In genomic region chr16:4467916-4468315, GRCh38 we compare ENCODE assay signal across 31 cellular contexts.
"Had no signal": no experiment of that assay in that cellular context is flagged by ENCODE, and none has a peak within 500 bp of the region (broad histone marks: within the 10 kb centered on the region; RNA-seq: fewer than 3 reads in every experiment).

No MANE protein-coding gene starts in this region.

- H3K27me3 ChIP-seq: ascending aorta, breast epithelium, cardiac muscle cell, colonic mucosa, dorsolateral prefrontal cortex had no signal

- H3K9me3 ChIP-seq: ascending aorta, breast epithelium, colonic mucosa had no signal

- ATAC-seq: activated CD4-positive, alpha-beta T cell treated with anti-CD3 and anti-CD28 coated beads for 36 hours; activated CD8-positive, alpha-beta T cell treated with anti-CD3 and anti-CD28 coated beads, Interleukin-2, amount 10 ng/mL, durations not matched to agents 7 days and 5 days; activated naive CD4-positive, alpha-beta T cell treated with anti-CD3 and anti-CD28 coated beads, Interleukin-2, amount 50 U/mL, for 72 hours; activated T-cell treated with anti-CD3 and anti-CD28 coated beads, Interleukin-2, amount 50 U/mL, for 72 hours; esophagus mucosa had no signal

- H3K27me3 Mint-ChIP-seq: activated CD4-positive, alpha-beta memory T cell treated with anti-CD3 and anti-CD28 coated beads for 36 hours; activated CD4-positive, alpha-beta T cell treated with anti-CD3 and anti-CD28 coated beads for 36 hours; activated CD4-positive, alpha-beta T cell treated with anti-CD3 and anti-CD28 coated beads, Interleukin-2, amount 10 ng/mL, durations not matched to agents 24 days and 14 days; activated naive CD4-positive, alpha-beta T cell treated with anti-CD3 and anti-CD28 coated beads, Interleukin-2, amount 10 ng/mL, durations not matched to agents 7 days and 5 days; activated naive CD8-positive, alpha-beta T cell treated with anti-CD3 and anti-CD28 coated beads, Interleukin-2, amount 10 ng/mL, durations not matched to agents 7 days and 5 days; activated T-cell treated with anti-CD3 and anti-CD28 coated beads, Interleukin-2, amount 50 U/mL, for 24 hours; brain; dendritic cell treated with granulocyte-macrophage colony-stimulating factor and Interleukin-4, amounts not matched to agents 40 ng/mL and 50 ng/mL, for 4 days had no signal

- H3K27ac ChIP-seq: ascending aorta, breast epithelium, cardiac muscle cell, colonic mucosa, dorsolateral prefrontal cortex had no signal

- H3K4me1 Mint-ChIP-seq: endodermal cell had no signal

- H3K4me1 ChIP-seq: ascending aorta, breast epithelium, colonic mucosa had no signal

- H3K4me3 Mint-ChIP-seq: activated CD4-positive, alpha-beta memory T cell treated with anti-CD3 and anti-CD28 coated beads for 36 hours; activated CD4-positive, alpha-beta T cell treated with anti-CD3 and anti-CD28 coated beads for 36 hours; activated CD4-positive, alpha-beta T cell treated with anti-CD3 and anti-CD28 coated beads, Interleukin-2, amount 10 ng/mL, durations not matched to agents 24 days and 14 days; activated CD8-positive, alpha-beta T cell treated with anti-CD3 and anti-CD28 coated beads, Interleukin-2, amount 10 ng/mL, durations not matched to agents 7 days and 5 days; activated naive CD4-positive, alpha-beta T cell treated with anti-CD3 and anti-CD28 coated beads, Interleukin-2, amount 10 ng/mL, durations not matched to agents 7 days and 5 days; activated naive CD8-positive, alpha-beta T cell treated with anti-CD3 and anti-CD28 coated beads, Interleukin-2, amount 10 ng/mL, durations not matched to agents 7 days and 5 days; activated T-cell treated with anti-CD3 and anti-CD28 coated beads, Interleukin-2, amount 50 U/mL, for 24 hours; activated T-cell treated with anti-CD3 and anti-CD28 coated beads, Interleukin-2, amount 50 U/mL, for 72 hours; brain; dendritic cell treated with granulocyte-macrophage colony-stimulating factor and Interleukin-4, amounts not matched to agents 40 ng/mL and 50 ng/mL, for 4 days; endodermal cell; T-helper 2 cell treated with Interferon-gamma antibody and Interleukin-4, amounts not matched to agents 5 μg/mL and 100 μg/mL, for 36 hours had no signal

- H3K27ac Mint-ChIP-seq: activated CD4-positive, alpha-beta T cell treated with anti-CD3 and anti-CD28 coated beads for 36 hours; activated CD4-positive, alpha-beta T cell treated with anti-CD3 and anti-CD28 coated beads, Interleukin-2, amount 10 ng/mL, durations not matched to agents 24 days and 14 days; activated naive CD4-positive, alpha-beta T cell treated with anti-CD3 and anti-CD28 coated beads, Interleukin-2, amount 10 ng/mL, durations not matched to agents 7 days and 5 days; activated naive CD8-positive, alpha-beta T cell treated with anti-CD3 and anti-CD28 coated beads, Interleukin-2, amount 10 ng/mL, durations not matched to agents 7 days and 5 days; activated T-cell treated with anti-CD3 and anti-CD28 coated beads, Interleukin-2, amount 50 U/mL, for 72 hours; brain; dendritic cell treated with granulocyte-macrophage colony-stimulating factor and Interleukin-4, amounts not matched to agents 40 ng/mL and 50 ng/mL, for 4 days; endodermal cell; T-helper 2 cell treated with Interferon-gamma antibody and Interleukin-4, amounts not matched to agents 5 μg/mL and 100 μg/mL, for 36 hours had no signal

- DNase-seq: activated CD4-positive, alpha-beta memory T cell treated with anti-CD3 and anti-CD28 coated beads for 36 hours; activated CD4-positive, alpha-beta T cell treated with anti-CD3 and anti-CD28 coated beads for 36 hours; activated CD4-positive, alpha-beta T cell treated with anti-CD3 and anti-CD28 coated beads, Interleukin-2, amount 10 ng/mL, durations not matched to agents 24 days and 14 days; activated CD4-positive, CD25-positive, alpha-beta regulatory T cell; activated CD4-positive, CD25-positive, alpha-beta regulatory T cell treated with anti-CD3 and anti-CD28 coated beads, Interleukin-2, amount 50 U/mL, for 72 hours; activated CD8-positive, alpha-beta memory T cell treated with anti-CD3 and anti-CD28 coated beads, Interleukin-2, amount 50 U/mL, for 48 hours; activated CD8-positive, alpha-beta T cell treated with anti-CD3 and anti-CD28 coated beads, Interleukin-2, amount 10 ng/mL, durations not matched to agents 7 days and 5 days; activated gamma-delta T cell; activated naive CD4-positive, alpha-beta T cell; activated naive CD4-positive, alpha-beta T cell treated with anti-CD3 and anti-CD28 coated beads, Interleukin-2, amount 10 ng/mL, durations not matched to agents 7 days and 5 days; activated naive CD8-positive, alpha-beta T cell treated with anti-CD3 and anti-CD28 coated beads, Interleukin-2, amount 10 ng/mL, durations not matched to agents 7 days and 5 days; activated T-cell treated with anti-CD3 and anti-CD28 coated beads for 4 hours; activated T-cell treated with anti-CD3 and anti-CD28 coated beads, Interleukin-2, amount 50 U/mL, for 24 hours; activated T-cell treated with anti-CD3 and anti-CD28 coated beads, Interleukin-2, amount 50 U/mL, for 72 hours; central memory CD4-positive, alpha-beta T cell; cerebellar nuclear complex; colonic mucosa; dorsolateral prefrontal cortex; effector memory CD4-positive, alpha-beta T cell; endodermal cell; foreskin fibroblast; head of caudate nucleus; T1000 had no signal

- H3K4me3 ChIP-seq: ascending aorta, breast epithelium, cardiac muscle cell, colonic mucosa, dorsolateral prefrontal cortex had no signal
